In genomic region chr19:49080392-49080791, GRCh38 we compare ENCODE assay signal across 35 cellular contexts. TPM values are rescaled to one million over a fixed set of nuclear protein-coding genes. Genes with fewer than 3 reads are reported as not detected.
"Had no signal": no experiment of that assay in that cellular context is flagged by ENCODE, and none has a peak within 500 bp of the region (broad histone marks: within the 10 kb centered on the region; RNA-seq: fewer than 3 reads in every experiment).

No MANE protein-coding gene starts in this region.

- H3K4me3 Mint-ChIP-seq: naive thymus-derived CD8-positive, alpha-beta T cell; natural killer cell treated with Interleukin-12 subunit alpha and Interleukin-12 subunit beta and Interleukin-15 and Interleukin-18, amount 100 ng/mL, for 72 hours; nephron progenitor cell; neural crest cell; stimulated activated memory B cell treated with anti-CD40 and anti-IgM and Interleukin-4, amounts not matched to agents 10 μg/mL and 1 μg/mL and 100 μg/mL, for 72 hours; stimulated activated naive CD8-positive, alpha-beta T cell treated with anti-CD3 and anti-CD28 coated beads, Interleukin-15, amount 100 ng/mL, for 72 hours had no signal

- H3K36me3 ChIP-seq: ovary, spleen, suprapubic skin, thoracic aorta, thyroid gland, tibial nerve, upper lobe of left lung, vagina had no signal

- H2AFZ ChIP-seq: parathyroid adenoma had no signal

- DNase-seq: naive thymus-derived CD8-positive, alpha-beta T cell; nephron progenitor cell; occipital lobe; ovary; psoas muscle; spleen; stimulated activated CD4-positive, alpha-beta T cell treated with anti-CD3 and anti-CD28 coated beads, Interleukin-12 subunit alpha, Interleukin-12 subunit beta, amount 100 ng/mL, for 4 hours; stimulated activated CD4-positive, alpha-beta T cell treated with anti-CD3 and anti-CD28 coated beads, Interleukin-1b, Interleukin-23, amount 100 ng/mL, for 48 hours; stimulated activated CD4-positive, alpha-beta T cell treated with anti-CD3 and anti-CD28 coated beads, Interleukin-4, amount 100 ng/mL, for 1 hour; stimulated activated CD4-positive, alpha-beta T cell treated with anti-CD3 and anti-CD28 coated beads, Interleukin-4, amount 100 ng/mL, for 4 hours; stimulated activated CD8-positive, alpha-beta memory T cell treated with anti-CD3 and anti-CD28 coated beads, Interleukin-4, amount 100 ng/mL, for 48 hours; stimulated activated naive CD4-positive, alpha-beta T cell; stimulated activated naive CD8-positive, alpha-beta T cell treated with anti-CD3 and anti-CD28 coated beads, Interleukin-15, amount 100 ng/mL, for 72 hours; stimulated activated naive CD8-positive, alpha-beta T cell treated with anti-CD3 and anti-CD28 coated beads, Interleukin-15, Interleukin-2, amounts not matched to agents 100 U/mL and 50 U/mL, for 24 hours; substantia nigra; thyroid gland; trophoblast cell; upper lobe of left lung had no signal

- H3K36me3 Mint-ChIP-seq: natural killer cell treated with Interleukin-12 subunit alpha and Interleukin-12 subunit beta and Interleukin-15 and Interleukin-18, amount 100 ng/mL, for 72 hours; stimulated activated memory B cell treated with anti-CD40 and anti-IgM and Interleukin-4, amounts not matched to agents 10 μg/mL and 1 μg/mL and 100 μg/mL, for 72 hours had no signal

- H3K9ac ChIP-seq: parathyroid adenoma had no signal

- H3K4me2 ChIP-seq: smooth muscle cell had no signal

- H3K27me3 ChIP-seq: ovary, suprapubic skin, thyroid gland, tibial nerve, upper lobe of left lung, vagina had no signal

- H3K9me3 Mint-ChIP-seq: natural killer cell treated with Interleukin-12 subunit alpha and Interleukin-12 subunit beta and Interleukin-15 and Interleukin-18, amount 100 ng/mL, for 72 hours; neural crest cell; stimulated activated memory B cell treated with anti-CD40 and anti-IgM and Interleukin-4, amounts not matched to agents 10 μg/mL and 1 μg/mL and 100 μg/mL, for 72 hours; stimulated activated naive CD8-positive, alpha-beta T cell treated with anti-CD3 and anti-CD28 coated beads, Interleukin-15, amount 100 ng/mL, for 72 hours had no signal

- H3K4me1 ChIP-seq: suprapubic skin had no signal

- FAIRE-seq: urothelium cell line had no signal

- H3K27ac Mint-ChIP-seq: naive thymus-derived CD8-positive, alpha-beta T cell; natural killer cell treated with Interleukin-12 subunit alpha and Interleukin-12 subunit beta and Interleukin-15 and Interleukin-18, amount 100 ng/mL, for 72 hours; nephron progenitor cell; progenitor cell of endocrine pancreas; stimulated activated memory B cell treated with anti-CD40 and anti-IgM and Interleukin-4, amounts not matched to agents 10 μg/mL and 1 μg/mL and 100 μg/mL, for 72 hours had no signal

- H3K27ac ChIP-seq: ovary, parathyroid adenoma, psoas muscle, skin epidermis, spleen, suprapubic skin, thoracic aorta, thyroid gland, tibial nerve, upper lobe of left lung, vagina had no signal

- ATAC-seq: naive thymus-derived CD8-positive, alpha-beta T cell; natural killer cell treated with Interleukin-12 subunit alpha and Interleukin-12 subunit beta and Interleukin-15 and Interleukin-18, amount 100 ng/mL, for 72 hours; psoas muscle; right cardiac atrium; sciatic nerve; stimulated activated memory B cell treated with anti-CD40 and anti-IgM and Interleukin-4, amounts not matched to agents 10 μg/mL and 1 μg/mL and 100 μg/mL, for 72 hours; stimulated activated naive CD8-positive, alpha-beta T cell treated with anti-CD3 and anti-CD28 coated beads, Interleukin-15, amount 100 ng/mL, for 72 hours; stimulated activated naive CD8-positive, alpha-beta T cell treated with anti-CD3 and anti-CD28 coated beads, Interleukin-15, Interleukin-2, amounts not matched to agents 100 U/mL and 50 U/mL, for 24 hours had no signal

- H3K4me3 ChIP-seq: ovary, psoas muscle, skin epidermis, smooth muscle cell, spleen, suprapubic skin, thoracic aorta, thyroid gland, tibial nerve, upper lobe of left lung, vagina had no signal

- H3K9me3 ChIP-seq: ovary, psoas muscle, spleen, suprapubic skin, thoracic aorta, thyroid gland, tibial nerve, upper lobe of left lung, vagina had no signal

RNA-seq across cellular contexts. Expression of gene KCNA7, which starts 7.9 kb away (rescaled TPM):
- total RNA-seq: naive thymus-derived CD8-positive, alpha-beta T cell; natural killer cell treated with Interleukin-12 subunit alpha and Interleukin-12 subunit beta and Interleukin-15 and Interleukin-18, amount 100 ng/mL, for 72 hours; neural crest cell; osteoblast; ovary; progenitor cell of endocrine pancreas; renal cortical epithelial cell; sciatic nerve; smooth muscle cell; spleen; suprapubic skin; thoracic aorta; thyroid gland; tibial nerve; upper lobe of left lung; ureter; vagina had no signal
- polyA plus RNA-seq: naive thymus-derived CD8-positive, alpha-beta T cell; ovary had no signal

RNA-seq across cellular contexts. Expression of gene NTF4, which starts 15.8 kb away (rescaled TPM):
- total RNA-seq: naive thymus-derived CD8-positive, alpha-beta T cell; natural killer cell treated with Interleukin-12 subunit alpha and Interleukin-12 subunit beta and Interleukin-15 and Interleukin-18, amount 100 ng/mL, for 72 hours; neural crest cell; occipital lobe; osteoblast; sciatic nerve; spleen; thoracic aorta; tibial nerve had no signal
- polyA plus RNA-seq: naive thymus-derived CD8-positive, alpha-beta T cell; spleen had no signal

RNA-seq across cellular contexts. Expression of gene CGB7, which starts 22.8 kb away (rescaled TPM):
- total RNA-seq: naive thymus-derived CD8-positive, alpha-beta T cell; natural killer cell treated with Interleukin-12 subunit alpha and Interleukin-12 subunit beta and Interleukin-15 and Interleukin-18, amount 100 ng/mL, for 72 hours; neural crest cell; occipital lobe; ovary; sciatic nerve; spleen; thoracic aorta; thyroid gland; tibial nerve had no signal
- polyA plus RNA-seq: naive thymus-derived CD8-positive, alpha-beta T cell had no signal

RNA-seq across cellular contexts. Expression of gene CGB8, which starts 31.5 kb away (rescaled TPM):
- total RNA-seq: naive thymus-derived CD8-positive, alpha-beta T cell; natural killer cell treated with Interleukin-12 subunit alpha and Interleukin-12 subunit beta and Interleukin-15 and Interleukin-18, amount 100 ng/mL, for 72 hours; neural crest cell; occipital lobe; osteoblast; progenitor cell of endocrine pancreas; psoas muscle; renal cortical epithelial cell; right cardiac atrium; sciatic nerve; smooth muscle cell; spleen; suprapubic skin; thoracic aorta; thyroid gland; tibial nerve; upper lobe of left lung; ureter; vagina had no signal
- polyA plus RNA-seq: naive thymus-derived CD8-positive, alpha-beta T cell; ovary; psoas muscle; right cardiac atrium; spleen had no signal
